ENCODE assay signal across 30 cellular contexts in genomic region chr1:6673816-6674398, GRCh38.
"Had no signal": no experiment of that assay in that cellular context is flagged by ENCODE, and none has a peak within 500 bp of the region (broad histone marks: within the 10 kb centered on the region; RNA-seq: fewer than 3 reads in every experiment).

No MANE protein-coding gene starts in this region.

- H3K27me3 ChIP-seq: adrenal gland, body of pancreas, breast epithelium, Peyer's patch had no signal

- H3K36me3 ChIP-seq: breast epithelium had no signal

- DNase-seq: activated CD4-positive, alpha-beta memory T cell treated with anti-CD3 and anti-CD28 coated beads, Interleukin-2, amount 10 ng/mL, durations not matched to agents 7 days and 5 days; activated CD4-positive, alpha-beta T cell treated with anti-CD3 and anti-CD28 coated beads for 1 hour; activated CD4-positive, alpha-beta T cell treated with anti-CD3 and anti-CD28 coated beads for 48 hours; activated CD4-positive, CD25-positive, alpha-beta regulatory T cell; activated gamma-delta T cell; activated naive CD4-positive, alpha-beta T cell treated with Interleukin-2 at 50 U/mL for 16 hours; activated naive CD8-positive, alpha-beta T cell treated with anti-CD3 and anti-CD28 coated beads, Interleukin-2, amount 10 ng/mL, durations not matched to agents 7 days and 5 days; activated T-cell treated with anti-CD3 and anti-CD28 coated beads, Interleukin-2, amount 50 U/mL, for 24 hours; body of pancreas; caudate nucleus; cerebellar nuclear complex; NCI-H1105; NCI-H1417 treated with DMSO at 0.1 percent for 48 hours; NCI-H187 treated with DMSO at 0.1 percent for 48 hours; NCI-H2081; NCI-H2227 treated with DMSO at 0.1 percent for 48 hours; NCI-H446; NCI-H510A treated with DMSO at 0.1 percent for 48 hours; NCI-H526 treated with DMSO at 0.1 percent for 48 hours; NCI-H774; Peyer's patch; RPMI8226; SW 1271; T-helper 1 cell; T-helper 9 cell had no signal

- H3K27ac ChIP-seq: adrenal gland, body of pancreas, breast epithelium, Peyer's patch, VCaP had no signal

- H3K27me3 Mint-ChIP-seq: activated CD4-positive, alpha-beta memory T cell treated with anti-CD3 and anti-CD28 coated beads, Interleukin-2, amount 10 ng/mL, durations not matched to agents 7 days and 5 days; activated naive CD4-positive, alpha-beta T cell treated with anti-CD3 and anti-CD28 coated beads, Interleukin-2, amount 50 U/mL, for 24 hours; activated naive CD8-positive, alpha-beta T cell treated with anti-CD3 and anti-CD28 coated beads, Interleukin-2, amount 10 ng/mL, durations not matched to agents 7 days and 5 days; activated T-cell treated with anti-CD3 and anti-CD28 coated beads, Interleukin-2, amount 50 U/mL, for 24 hours had no signal

- H3K4me1 Mint-ChIP-seq: activated CD4-positive, alpha-beta memory T cell treated with anti-CD3 and anti-CD28 coated beads, Interleukin-2, amount 10 ng/mL, durations not matched to agents 7 days and 5 days; activated naive CD4-positive, alpha-beta T cell treated with anti-CD3 and anti-CD28 coated beads, Interleukin-2, amount 50 U/mL, for 24 hours; activated naive CD8-positive, alpha-beta T cell treated with anti-CD3 and anti-CD28 coated beads, Interleukin-2, amount 10 ng/mL, durations not matched to agents 7 days and 5 days had no signal

- ATAC-seq: body of pancreas had no signal

- H3K4me3 ChIP-seq: adrenal gland, body of pancreas, breast epithelium, Peyer's patch had no signal

- H3K9me3 Mint-ChIP-seq: activated CD4-positive, alpha-beta memory T cell treated with anti-CD3 and anti-CD28 coated beads, Interleukin-2, amount 10 ng/mL, durations not matched to agents 7 days and 5 days; activated naive CD4-positive, alpha-beta T cell treated with anti-CD3 and anti-CD28 coated beads, Interleukin-2, amount 50 U/mL, for 24 hours; activated naive CD8-positive, alpha-beta T cell treated with anti-CD3 and anti-CD28 coated beads, Interleukin-2, amount 10 ng/mL, durations not matched to agents 7 days and 5 days; activated T-cell treated with anti-CD3 and anti-CD28 coated beads, Interleukin-2, amount 50 U/mL, for 24 hours; activated T-helper 2 cell treated with anti-CD3 and anti-CD28 coated beads, Interferon-gamma antibody, Interleukin-2, Interleukin-4, amounts not matched to agents 10 μg/mL and 5 μg/mL and 100 μg/mL, durations not matched to agents 14 hours and 24 hours and 36 hours had no signal

- H3K4me3 Mint-ChIP-seq: activated CD4-positive, alpha-beta memory T cell treated with anti-CD3 and anti-CD28 coated beads, Interleukin-2, amount 10 ng/mL, durations not matched to agents 7 days and 5 days; activated naive CD4-positive, alpha-beta T cell treated with anti-CD3 and anti-CD28 coated beads, Interleukin-2, amount 50 U/mL, for 24 hours; activated naive CD8-positive, alpha-beta T cell treated with anti-CD3 and anti-CD28 coated beads, Interleukin-2, amount 10 ng/mL, durations not matched to agents 7 days and 5 days; activated T-cell treated with anti-CD3 and anti-CD28 coated beads, Interleukin-2, amount 50 U/mL, for 24 hours had no signal

- H3K27ac Mint-ChIP-seq: activated CD4-positive, alpha-beta memory T cell treated with anti-CD3 and anti-CD28 coated beads, Interleukin-2, amount 10 ng/mL, durations not matched to agents 7 days and 5 days; activated naive CD4-positive, alpha-beta T cell treated with anti-CD3 and anti-CD28 coated beads, Interleukin-2, amount 50 U/mL, for 24 hours; activated naive CD8-positive, alpha-beta T cell treated with anti-CD3 and anti-CD28 coated beads, Interleukin-2, amount 10 ng/mL, durations not matched to agents 7 days and 5 days; activated T-cell treated with anti-CD3 and anti-CD28 coated beads, Interleukin-2, amount 50 U/mL, for 24 hours; activated T-helper 2 cell treated with anti-CD3 and anti-CD28 coated beads, Interferon-gamma antibody, Interleukin-2, Interleukin-4, amounts not matched to agents 10 μg/mL and 5 μg/mL and 100 μg/mL, durations not matched to agents 14 hours and 24 hours and 36 hours had no signal

- H3K4me1 ChIP-seq: body of pancreas, breast epithelium, Peyer's patch had no signal

- H3K9me3 ChIP-seq: adrenal gland, body of pancreas, breast epithelium, Peyer's patch had no signal
